ENCODE assay signal across 8 cellular contexts in genomic region chr20:38962044-38962897, GRCh38. TPM values are rescaled to one million over a fixed set of nuclear protein-coding genes. Genes with fewer than 3 reads are reported as not detected.
DNase-seq lines count a peak whose midpoint lies in the region; ATAC-seq, FAIRE-seq and TF ChIP-seq lines count a peak whose summit lies in the region.

A gene with protein sequence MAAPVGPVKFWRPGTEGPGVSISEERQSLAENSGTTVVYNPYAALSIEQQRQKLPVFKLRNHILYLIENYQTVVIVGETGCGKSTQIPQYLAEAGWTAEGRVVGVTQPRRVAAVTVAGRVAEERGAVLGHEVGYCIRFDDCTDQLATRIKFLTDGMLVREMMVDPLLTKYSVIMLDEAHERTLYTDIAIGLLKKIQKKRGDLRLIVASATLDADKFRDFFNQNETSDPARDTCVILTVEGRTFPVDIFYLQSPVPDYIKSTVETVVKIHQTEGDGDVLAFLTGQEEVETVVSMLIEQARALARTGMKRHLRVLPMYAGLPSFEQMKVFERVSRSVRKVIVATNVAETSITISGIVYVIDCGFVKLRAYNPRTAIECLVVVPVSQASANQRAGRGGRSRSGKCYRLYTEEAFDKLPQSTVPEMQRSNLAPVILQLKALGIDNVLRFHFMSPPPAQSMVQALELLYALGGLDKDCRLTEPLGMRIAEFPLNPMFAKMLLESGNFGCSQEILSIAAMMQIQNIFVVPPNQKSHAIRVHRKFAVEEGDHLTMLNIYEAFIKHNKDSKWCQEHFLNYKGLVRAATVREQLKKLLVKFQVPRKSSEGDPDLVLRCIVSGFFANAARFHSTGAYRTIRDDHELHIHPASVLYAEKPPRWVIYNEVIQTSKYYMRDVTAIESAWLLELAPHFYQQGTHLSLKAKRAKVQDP (plus strand): TSS chr20:38962344. CDS start chr20:38962368, 24 bp downstream.

- in situ Hi-C loops in HepG2 (cut with HindIII; ENCODE audit: extremely low pct_ligation_motif_present, low pct_unique_long_range_greater_than_20kb): no loop called here

- peak; percentile 54 for FAIRE-seq in HepG2 (lab: Jason Lieb, UNC)

- H3K27ac ChIP-seq in HepG2 (ENCODE audit: extremely low read length, insufficient read depth, low read length): peak within 1 kb of the TSS; percentile 89

- H3K4me1 Mint-ChIP-seq in CD14-positive monocyte: peaks cover 15% of the 10 kb centered on the region
- peaks cover 32% of the 10 kb centered on the region for H3K4me1 Mint-ChIP-seq in dendritic cell treated with granulocyte-macrophage colony-stimulating factor and Interleukin-4, amounts not matched to agents 40 ng/mL and 50 ng/mL, for 4 days (ENCODE audit: low read depth)

- intact Hi-C loops in CD14-positive monocyte (cut with micrococcal nuclease): loop anchor here (2.0 to 5.0 kb wide), 2 partner anchors 35 kb away; partner anchors contain the start of gene FAM83D (in 2 of the 2)
- intact Hi-C loops in dendritic cell treated with granulocyte-macrophage colony-stimulating factor and Interleukin-4, amounts not matched to agents 40 ng/mL and 50 ng/mL, for 4 days (cut with micrococcal nuclease): loop anchor here (1.0 kb wide), 1 partner anchor 36 kb away; the partner anchor contains the start of gene FAM83D
- intact Hi-C loops in HepG2 (cut with micrococcal nuclease; ENCODE audit: unreplicated experiment): loop anchor here (1.0 to 10.0 kb wide), 3 partner anchors 36 to 83 kb away; partner anchors contain the start of gene FAM83D

- no peaks in the 10 kb centered on the region for H3K27me3 Mint-ChIP-seq in CD14-positive monocyte (ENCODE audit: low read depth in 3 of 3)
- H3K27me3 Mint-ChIP-seq in dendritic cell treated with granulocyte-macrophage colony-stimulating factor and Interleukin-4, amounts not matched to agents 40 ng/mL and 50 ng/mL, for 4 days: no peaks in the 10 kb centered on the region

- H4K20me1 ChIP-seq in HepG2 (ENCODE audit: insufficient read depth, low read length): no peaks in the 10 kb centered on the region

- 0% methylated on average over 28 of the region's 70 CpGs for WGBS in HepG2 (ENCODE audit: low lambda C conversion rate)

- H3K4me2 ChIP-seq in HepG2 (ENCODE audit: low read depth, low read length): peak within 1 kb of the TSS; percentile 86

- POLR2A ChIA-PET in HepG2 (lab: Yijun Ruan, JAX): interaction anchor here (0.5 to 2.3 kb wide), 27 partner anchors 9 to 331 kb away, joined by 3 to 41 read pairs (median 5); partner anchors contain the start of gene FAM83D

- H3K27me3 ChIP-seq in HepG2 (ENCODE audit: control insufficient read depth in 1 of 2, insufficient read depth in 2 of 2, low read length in 2 of 2): no peaks in the 10 kb centered on the region; a peak in 1 of 5 replicates

- BruUV-seq in HepG2 (replicated peaks; lab: Mats Ljungman, UMichigan): no TSS peak

- peaks cover 43% of the 10 kb centered on the region for H3K79me2 ChIP-seq in HepG2 (ENCODE audit: insufficient read depth, low read length)

- H3K9ac ChIP-seq in HepG2 (ENCODE audit: insufficient read depth, low read depth, low read length): peak within 1 kb of the TSS; percentile 94

- H3K36me3 Mint-ChIP-seq in CD14-positive monocyte: peaks cover 5 to 13% of the 10 kb centered on the region in 2 donors
- peaks cover 35% of the 10 kb centered on the region for H3K36me3 Mint-ChIP-seq in dendritic cell treated with granulocyte-macrophage colony-stimulating factor and Interleukin-4, amounts not matched to agents 40 ng/mL and 50 ng/mL, for 4 days (ENCODE audit: low read depth)

- CTCF ChIA-PET in HepG2 (lab: Yijun Ruan, JAX; ENCODE audit: low intra/inter-chr PET ratio, low total read pairs): interaction anchor here (1.1 kb wide), 1 partner anchor 36 kb away, joined by 6 read pairs; the partner anchor contains the start of gene FAM83D

- H3K27ac Mint-ChIP-seq in CD14-positive monocyte: peak within 1 kb of the TSS; percentile 89 to 95 (median 93)
- H3K27ac Mint-ChIP-seq in dendritic cell treated with granulocyte-macrophage colony-stimulating factor and Interleukin-4, amounts not matched to agents 40 ng/mL and 50 ng/mL, for 4 days: peak within 1 kb of the TSS; percentile 92

- DNase-seq in CD14-positive monocyte (ENCODE audit: low spot score) (peak; percentile 96), NCI-H748 (lab: John Stamatoyannopoulos, UW; ENCODE audit: unreplicated experiment) (peak; percentile 97), HepG2 (ENCODE audit: low spot score) (peak; percentile 97)
- peak; percentile 96 to 97 for DNase-seq in activated CD4-positive, alpha-beta T cell treated with anti-CD3 and anti-CD28 coated beads, Interleukin-2, amount 50 U/mL, for 24 hours (ENCODE audit: low read depth in 1 of 2, low spot score in 1 of 2)
- peak; percentile 99 for DNase-seq in stimulated activated CD4-positive, alpha-beta T cell treated with anti-CD3 and anti-CD28 coated beads, Interleukin-4, amount 100 ng/mL, for 1 hour

- ATAC-seq in GM19351 (IDR thresholded peaks at IDR 0.05; ENCODE audit: unreplicated experiment): peak; percentile 92
- ATAC-seq in HG03521 (IDR thresholded peaks at IDR 0.05; ENCODE audit: unreplicated experiment): peak; percentile 97
- ATAC-seq in HepG2: peak; percentile 98

- H3K4me3 ChIP-seq in HepG2 (replicated peaks in 1 of 3; ENCODE audit: insufficient read depth in 1 of 3, low read depth in 2 of 3, low read length in 3 of 3): peak within 1 kb of the TSS; percentile 86 to 95 (median 95)

- peak; percentile 79 to 96 for TF ChIP-seq POLR2A in HepG2 (IDR thresholded peaks at IDR 0.05; ENCODE audit: insufficient read depth in 1 of 2, low read depth in 2 of 2, low read length in 2 of 2)

- H3K4me1 ChIP-seq in HepG2 (ENCODE audit: insufficient read depth, low read length): peaks cover 34% of the 10 kb centered on the region

- TF ChIP-seq RAD21 in HepG2 (CRISPR knock-in tag; IDR thresholded peaks at IDR 0.05): peak; percentile 74

- no peaks in the 10 kb centered on the region for H3K9me3 Mint-ChIP-seq in CD14-positive monocyte
- H3K9me3 Mint-ChIP-seq in dendritic cell treated with granulocyte-macrophage colony-stimulating factor and Interleukin-4, amounts not matched to agents 40 ng/mL and 50 ng/mL, for 4 days: no peaks in the 10 kb centered on the region

- TF ChIP-seq EP300 in HepG2 (IDR thresholded peaks at IDR 0.05; ENCODE audit: low read depth in 2 of 2, low read length in 2 of 2) (peak in 1 of 2 experiments; percentile 14; a peak in 2 of 4 replicates), HepG2 (CRISPR knock-in tag; IDR thresholded peaks at IDR 0.05; ENCODE audit: borderline replicate concordance) (peak; percentile 64; the same call in 1 of the 2 replicates)

- no peaks in the 10 kb centered on the region; a peak in 1 of 5 replicates for H3K36me3 ChIP-seq in HepG2 (replicated peaks in 1 of 2; ENCODE audit: control insufficient read depth in 1 of 2, insufficient read depth in 2 of 2, low read length in 2 of 2)

- no peaks in the 10 kb centered on the region for H3K9me3 ChIP-seq in HepG2 (ENCODE audit: low read length)

- H2AFZ ChIP-seq in HepG2 (ENCODE audit: low read length): peak within 1 kb of the TSS; percentile 23

- TF ChIP-seq CTCF in CD14-positive monocyte (IDR thresholded peaks at IDR 0.05): no peak
- TF ChIP-seq CTCF in HepG2 (CRISPR knock-in tag; IDR thresholded peaks at IDR 0.05): peak; percentile 86

- peak within 1 kb of the TSS; percentile 90 to 94 for H3K4me3 Mint-ChIP-seq in CD14-positive monocyte
- peak within 1 kb of the TSS; percentile 95 for H3K4me3 Mint-ChIP-seq in dendritic cell treated with granulocyte-macrophage colony-stimulating factor and Interleukin-4, amounts not matched to agents 40 ng/mL and 50 ng/mL, for 4 days

TF ChIP-seq in HepG2, 621 proteins besides CTCF, POLR2A, EP300 and RAD21 (continues in another document):
- TF ChIP-seq ZNF382 (CRISPR knock-in tag; IDR thresholded peaks at IDR 0.05; ENCODE audit: borderline replicate concordance) (no peak), ZBTB26 (CRISPR knock-in tag; IDR thresholded peaks at IDR 0.05; ENCODE audit: borderline replicate concordance) (peak; percentile 75; the same call in 1 of the 2 replicates), TCF7 (IDR thresholded peaks at IDR 0.05; ENCODE audit: low read depth) (no peak), ZNF674 (CRISPR knock-in tag; IDR thresholded peaks at IDR 0.05; ENCODE audit: low read depth) (peak; percentile 96), MYNN (CRISPR knock-in tag; IDR thresholded peaks at IDR 0.05; ENCODE audit: low read depth) (peak; percentile 33; the same call in 1 of the 2 replicates)

RNA-seq across cellular contexts. Expression of the gene that starts here (rescaled TPM):
- polyA plus RNA-seq in CD14-positive monocyte (1 to 10 TPM; 1.6 to 2.7 TPM), HepG2 (2011; rRNA removed) (25.8 and 26.2 TPM in 2 replicates)
- 28.7 and 30.4 TPM in 2 replicates for total RNA-seq in HepG2 (2016; rRNA removed; fragmentation: Illumina TruSeq; extraction: Trizol)
- total RNA-seq in HepG2 (2016; cell fraction: cytosol; rRNA removed; fragmentation: Illumina TruSeq; extraction: Trizol; ENCODE audit: low read depth): 5.2 and 6.7 TPM in 2 replicates
- total RNA-seq in HepG2 (2016; cell fraction: insoluble cytoplasmic fraction; rRNA removed; fragmentation: Illumina TruSeq; extraction: Trizol): 29.9 and 33.4 TPM in 2 replicates
- total RNA-seq in HepG2 (2016; cell fraction: membrane; rRNA removed; fragmentation: Illumina TruSeq; extraction: Trizol): 8.6 and 10.5 TPM in 2 replicates
- 35.4 and 36.9 TPM in 2 replicates for total RNA-seq in HepG2 (2016; cell fraction: nucleus; rRNA removed; fragmentation: Illumina TruSeq; extraction: Trizol)
- 18.8 and 19.6 TPM in 2 replicates for polyA plus RNA-seq in HepG2 (2011; cell fraction: cytosol; rRNA removed)
- polyA plus RNA-seq in HepG2 (2011; cell fraction: nucleus; rRNA removed): 58.1 and 67.7 TPM in 2 replicates
- polyA plus RNA-seq in HepG2 (2012): 11.8 and 14.5 TPM in 2 replicates
- 1.6 and 1.8 TPM in 2 replicates for polyA plus RNA-seq in HepG2 (2016; cell fraction: cytosol; fragmentation: Illumina TruSeq; extraction: Trizol; ENCODE audit: low read depth)
- polyA plus RNA-seq in HepG2 (2016; cell fraction: insoluble cytoplasmic fraction; fragmentation: Illumina TruSeq; extraction: Trizol; ENCODE audit: low read depth): 24.2 and 25.5 TPM in 2 replicates
- 4.9 TPM in 2 replicates for polyA plus RNA-seq in HepG2 (2016; cell fraction: membrane; fragmentation: Illumina TruSeq; extraction: Trizol; ENCODE audit: low read depth)
- polyA plus RNA-seq in HepG2 (2016; cell fraction: nucleus; fragmentation: Illumina TruSeq; extraction: Trizol; ENCODE audit: insufficient read depth, low read depth): 45.4 and 47.2 TPM in 2 replicates
- polyA minus RNA-seq in HepG2 (2011; rRNA and poly(A)+ RNA removed; ENCODE audit: low replicate concordance): 25.6 and 28.7 TPM in 2 replicates
- 10.4 and 11.8 TPM in 2 replicates for polyA minus RNA-seq in HepG2 (2011; cell fraction: cytosol; rRNA and poly(A)+ RNA removed)
- 46.6 and 48.2 TPM in 2 replicates for polyA minus RNA-seq in HepG2 (2011; cell fraction: nucleus; rRNA and poly(A)+ RNA removed)

Comparison
In these comparisons a context has a peak if more than half of its experiments do, and no peak if none do; other contexts are left out.
1. Peak in every context shown above with its lines: DNase-seq, ATAC-seq, H3K4me3 ChIP-seq and H3K27ac ChIP-seq.